In the genomic region with DNA sequence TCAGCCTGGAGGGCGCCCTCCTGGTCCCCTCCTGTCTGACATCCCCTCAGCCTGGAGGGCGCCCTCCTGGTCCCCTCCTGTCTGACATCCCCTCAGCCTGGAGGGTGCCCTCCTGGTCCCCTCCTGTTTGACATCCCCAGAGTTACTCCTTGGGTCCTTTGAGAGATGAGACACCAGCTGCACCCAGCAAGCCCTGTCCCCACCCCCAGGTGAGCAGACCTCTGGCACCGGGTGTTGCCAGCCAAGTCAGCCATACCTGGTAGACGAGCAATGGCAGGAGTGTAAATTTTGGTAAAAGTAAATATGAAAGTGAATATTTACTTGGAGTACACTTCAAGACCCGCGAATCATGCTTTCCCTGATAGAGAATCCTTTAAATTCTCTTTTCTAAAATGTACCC, we compare ENCODE assay signal across 16 cellular contexts. TPM values are rescaled to one million over a fixed set of nuclear protein-coding genes. Genes with fewer than 3 reads are reported as not detected.
DNase-seq lines count a peak whose midpoint lies in the region; ATAC-seq and TF ChIP-seq lines count a peak whose summit lies in the region.
"Had no signal": no experiment of that assay in that cellular context is flagged by ENCODE, and none has a peak within 500 bp of the region (broad histone marks: within the 10 kb centered on the region; RNA-seq: fewer than 3 reads in every experiment).

No MANE protein-coding gene starts in this region.

- DNase-seq in left cardiac atrium = peak; percentile 7
- no peak for DNase-seq in cardiac septum (ENCODE audit: low spot score)
- peak; percentile 22 for DNase-seq in endodermal cell
- peak; percentile 50 for DNase-seq in sciatic nerve (ENCODE audit: low spot score)
- DNase-seq in tibial nerve (ENCODE audit: low spot score in 2 of 2) = no peak
- no peak for DNase-seq in upper lobe of left lung
- DNase-seq: CD4-positive, CD25-positive, alpha-beta regulatory T cell; DMS53; MV-4-11; NCI-H1417 treated with DMSO at 0.1 percent for 48 hours; NCI-H2029 treated with DMSO at 0.1 percent for 48 hours; NCI-H510A; NCI-H82; PC-3 had no signal

- H3K4me3 ChIP-seq in endodermal cell (ENCODE audit: low read length) = no peak overlapping the region
- H3K4me3 ChIP-seq in tibial nerve = no peak overlapping the region
- no peak overlapping the region for H3K4me3 ChIP-seq in upper lobe of left lung

- H3K27me3 Mint-ChIP-seq in endodermal cell (ENCODE audit: insufficient read depth) = no peaks in the 10 kb centered on the region
- H3K27me3 Mint-ChIP-seq: B cell had no signal

- TF ChIP-seq EP300 in tibial nerve (IDR thresholded peaks at IDR 0.05) (no peak), upper lobe of left lung (IDR thresholded peaks at IDR 0.05) (no peak)

- H3K27ac Mint-ChIP-seq in endodermal cell = no peak overlapping the region
- H3K27ac Mint-ChIP-seq: B cell; CD4-positive, CD25-positive, alpha-beta regulatory T cell had no signal

- no peak overlapping the region for H3K9ac ChIP-seq in endodermal cell (ENCODE audit: extremely low read depth, low read length, poor library complexity, severe bottlenecking)

- TF ChIP-seq POLR2A in tibial nerve (IDR thresholded peaks at IDR 0.05) = no peak
- TF ChIP-seq POLR2A in upper lobe of left lung (IDR thresholded peaks at IDR 0.05) = no peak

- no peaks in the 10 kb centered on the region for H3K9me3 Mint-ChIP-seq in endodermal cell
- H3K9me3 Mint-ChIP-seq: CD4-positive, CD25-positive, alpha-beta regulatory T cell had no signal

- H3K36me3 ChIP-seq in endodermal cell (ENCODE audit: control insufficient read depth, insufficient read depth, low read length) = no peaks in the 10 kb centered on the region
- H3K36me3 ChIP-seq in tibial nerve = peaks cover 0 to 66% (median 0%) of the 10 kb centered on the region in 3 donors
- H3K36me3 ChIP-seq in upper lobe of left lung = peaks cover 10 to 50% (median 30%) of the 10 kb centered on the region in 4 donors

- peaks cover 6% of the 10 kb centered on the region for H3K4me1 Mint-ChIP-seq in endodermal cell

- 96 to 100% methylated on average over 4 to 5 of the region's 6 CpGs for WGBS in endodermal cell (ENCODE audit: insufficient coverage in 1 of 2, insufficient read length in 1 of 2), 2 experiments
- 71 to 93% methylated on average over 4 to 5 of the region's 6 CpGs for WGBS in tibial nerve, 2 donors
- 90 to 92% methylated on average over 4 to 5 of the region's 6 CpGs for WGBS in upper lobe of left lung, 2 donors

- H3K27ac ChIP-seq in endodermal cell (ENCODE audit: low read depth, low read length) = no peak overlapping the region
- H3K27ac ChIP-seq in tibial nerve = no peak overlapping the region
- no peak overlapping the region for H3K27ac ChIP-seq in upper lobe of left lung

- H3K27me3 ChIP-seq in endodermal cell (ENCODE audit: control insufficient read depth, insufficient read depth, low read length, poor library complexity, severe bottlenecking) (no peaks in the 10 kb centered on the region), tibial nerve (no peaks in the 10 kb centered on the region), upper lobe of left lung (no peaks in the 10 kb centered on the region)

- no peak overlapping the region for H3K4me3 Mint-ChIP-seq in endodermal cell
- H3K4me3 Mint-ChIP-seq: B cell had no signal

- H3K36me3 Mint-ChIP-seq in endodermal cell (ENCODE audit: low read depth) = peaks cover 13% of the 10 kb centered on the region

- ATAC-seq in left cardiac atrium (no peak), sciatic nerve (no peak), HG03460 (IDR thresholded peaks at IDR 0.05; ENCODE audit: unreplicated experiment) (no peak), upper lobe of left lung (ENCODE audit: low FRiP score in 2 of 2) (no peak)
- ATAC-seq: PC-3 had no signal

- H3K9me3 ChIP-seq in endodermal cell (ENCODE audit: control insufficient read depth, low read length) = no peaks in the 10 kb centered on the region
- no peaks in the 10 kb centered on the region for H3K9me3 ChIP-seq in tibial nerve
- no peaks in the 10 kb centered on the region for H3K9me3 ChIP-seq in upper lobe of left lung

- intact Hi-C loops in left cardiac atrium (cut with DNase I) = no loop called here
- intact Hi-C loops in cardiac septum (cut with DNase I) = no loop called here
- intact Hi-C loops in sciatic nerve (cut with DNase I) = no loop called here

- TF ChIP-seq CTCF in endodermal cell (conservative IDR thresholded peaks at IDR 0.05) (no peak), tibial nerve (IDR thresholded peaks at IDR 0.05) (no peak), upper lobe of left lung (IDR thresholded peaks at IDR 0.05) (no peak)

- no peaks in the 10 kb centered on the region for H3K4me1 ChIP-seq in endodermal cell (ENCODE audit: control insufficient read depth, insufficient read depth, low read length)
- H3K4me1 ChIP-seq in tibial nerve = peaks cover 0 to 18% (median 16%) of the 10 kb centered on the region in 4 donors
- peaks cover 10 to 21% (median 15%) of the 10 kb centered on the region in 4 donors for H3K4me1 ChIP-seq in upper lobe of left lung

RNA-seq across cellular contexts. Expression of gene EXOC3, which starts 25.4 kb away (rescaled TPM):
- total RNA-seq in left cardiac atrium (10 to 100 TPM; 41.4 to 42.3 TPM), cardiac septum (42.9 TPM), endodermal cell (10 to 100 TPM; 38.6 to 53.7 TPM), sciatic nerve (58.4 TPM), tibial nerve (10 to 100 TPM; 53.5 to 98.4 (median 58.8) TPM), upper lobe of left lung (100 to 1,000 TPM in 2 of 6 donors, 10 to 100 TPM in 4; 43.6 to 149 (median 64.5) TPM)
- 41.4 TPM for polyA plus RNA-seq in endodermal cell (2013, experiment 1 of 2)
- polyA plus RNA-seq in endodermal cell (2013, experiment 2 of 2) = 38.3 TPM

RNA-seq across cellular contexts. Expression of gene SLC9A3, which starts 55.8 kb away (rescaled TPM):
- total RNA-seq in left cardiac atrium (under 1 TPM; 0.77 to 0.99 TPM), cardiac septum (1.0 TPM), endodermal cell (1 to 10 TPM; 1.3 to 1.5 TPM), sciatic nerve (12.3 TPM), tibial nerve (10 to 100 TPM; 11.4 to 32.7 (median 17.9) TPM), upper lobe of left lung (1 to 10 TPM; 1.0 to 4.1 (median 1.9) TPM)
- 1.5 TPM for polyA plus RNA-seq in endodermal cell (2013, experiment 1 of 2)
- 1.4 TPM for polyA plus RNA-seq in endodermal cell (2013, experiment 2 of 2)

Comparison
In these comparisons a context has a peak if more than half of its experiments do, and no peak if none do; other contexts are left out.
1. DNase-seq: peak in left cardiac atrium (single experiment), endodermal cell (single experiment) and sciatic nerve (single experiment); none in cardiac septum (single experiment), tibial nerve (0 of 2) and upper lobe of left lung (0 of 2).